In genomic region chr2:157402801-157403485, GRCh38 we compare ENCODE assay signal across 3 cellular contexts. TPM values are rescaled to one million over a fixed set of nuclear protein-coding genes. Genes with fewer than 3 reads are reported as not detected.
"Had no signal": no experiment of that assay in that cellular context is flagged by ENCODE, and none has a peak within 500 bp of the region (broad histone marks: within the 10 kb centered on the region; RNA-seq: fewer than 3 reads in every experiment).

No MANE protein-coding gene starts in this region.

RNA-seq across cellular contexts. Expression of gene CYTIP, which starts 40.9 kb away (rescaled TPM):
- total RNA-seq: endothelial cell of umbilical vein, foreskin keratinocyte, lung microvascular endothelial cell had no signal
- polyA plus RNA-seq: endothelial cell of umbilical vein, foreskin keratinocyte had no signal
